ENCODE assay signal across 9 cellular contexts in genomic region chr16:50467943-50468748, GRCh38.
A peak's percentile ranks its signal among the peaks of the same experiment; 100 is the strongest.
DNase-seq lines count a peak whose midpoint lies in the region; ATAC-seq and TF ChIP-seq lines count a peak whose summit lies in the region.
"Had no signal": no experiment of that assay in that cellular context is flagged by ENCODE, and none has a peak within 500 bp of the region (broad histone marks: within the 10 kb centered on the region; RNA-seq: fewer than 3 reads in every experiment).

No MANE protein-coding gene starts in this region.

- DNase-seq in D341Med (ENCODE audit: low spot score), result peak; percentile 73
- DNase-seq in HuH-7 (ENCODE audit: low spot score), result peak; percentile 36
- DNase-seq in left lung, result peak; percentile 43 to 79
- no peak for DNase-seq in OCI-M2 (lab: John Stamatoyannopoulos, UW; ENCODE audit: unreplicated experiment)
- DNase-seq in hepatic stellate cell (ENCODE audit: low spot score), result no peak

- H3K4me3 Mint-ChIP-seq in activated naive CD8-positive, alpha-beta T cell, result peak overlapping the region; percentile 78
- H3K4me3 Mint-ChIP-seq: dendritic cell treated with granulocyte-macrophage colony-stimulating factor and Interleukin-4, amounts not matched to agents 40 ng/mL and 50 ng/mL, for 4 days had no signal

- H3K27me3 Mint-ChIP-seq in activated naive CD8-positive, alpha-beta T cell, result peaks cover 11% of the 10 kb centered on the region

- peak; percentile 76 for ATAC-seq in left lung
- no peak for ATAC-seq in HG02840 (IDR thresholded peaks at IDR 0.05; ENCODE audit: low FRiP score, unreplicated experiment)

- H3K4me1 ChIP-seq in left lung (peaks cover 0 to 8% of the 10 kb centered on the region in 2 donors), thymus (ENCODE audit: control insufficient read depth, insufficient read depth, low read length) (peaks cover 19% of the 10 kb centered on the region)

- H3K4me1 Mint-ChIP-seq in activated naive CD8-positive, alpha-beta T cell (ENCODE audit: low read depth), result peaks cover 14% of the 10 kb centered on the region

- H3K9me3 Mint-ChIP-seq in activated naive CD8-positive, alpha-beta T cell (ENCODE audit: low read depth), result no peaks in the 10 kb centered on the region
- H3K9me3 Mint-ChIP-seq: dendritic cell treated with granulocyte-macrophage colony-stimulating factor and Interleukin-4, amounts not matched to agents 40 ng/mL and 50 ng/mL, for 4 days had no signal

- WGBS in thymus, result 8% methylated on average over 68 of the region's 68 CpGs

- H3K36me3 ChIP-seq in left lung, result no peaks in the 10 kb centered on the region
- no peaks in the 10 kb centered on the region for H3K36me3 ChIP-seq in thymus (ENCODE audit: control insufficient read depth, insufficient read depth)

- H3K27ac ChIP-seq in left lung (no peak overlapping the region), thymus (ENCODE audit: low read depth) (no peak overlapping the region)

- no peak for TF ChIP-seq CTCF in left lung (IDR thresholded peaks at IDR 0.05)

- intact Hi-C loops in left lung (cut with DNase I), result no loop called here

- no peaks in the 10 kb centered on the region for H3K9me3 ChIP-seq in left lung
- H3K9me3 ChIP-seq in thymus (ENCODE audit: control insufficient read depth), result no peaks in the 10 kb centered on the region

- H3K27ac Mint-ChIP-seq in activated naive CD8-positive, alpha-beta T cell, result no peak overlapping the region
- H3K27ac Mint-ChIP-seq: dendritic cell treated with granulocyte-macrophage colony-stimulating factor and Interleukin-4, amounts not matched to agents 40 ng/mL and 50 ng/mL, for 4 days had no signal

- H3K4me3 ChIP-seq in left lung (peak overlapping the region in 1 of 2 donors; percentile 19), thymus (ENCODE audit: low read length) (peak overlapping the region; percentile 42)

- no peaks in the 10 kb centered on the region for H3K36me3 Mint-ChIP-seq in activated naive CD8-positive, alpha-beta T cell

- H3K27me3 ChIP-seq in left lung (peaks cover 16 to 70% of the 10 kb centered on the region in 2 donors), thymus (ENCODE audit: control insufficient read depth, insufficient read depth) (no peaks in the 10 kb centered on the region)

Comparison
In these comparisons a context has a peak if more than half of its experiments do, and no peak if none do; other contexts are left out.
1. DNase-seq: peak in D341Med (single experiment), HuH-7 (single experiment) and left lung (2 of 2); none in OCI-M2 (single experiment) and hepatic stellate cell (single experiment).